30 cellular contexts compared by ENCODE assay signal in the genomic region with DNA sequence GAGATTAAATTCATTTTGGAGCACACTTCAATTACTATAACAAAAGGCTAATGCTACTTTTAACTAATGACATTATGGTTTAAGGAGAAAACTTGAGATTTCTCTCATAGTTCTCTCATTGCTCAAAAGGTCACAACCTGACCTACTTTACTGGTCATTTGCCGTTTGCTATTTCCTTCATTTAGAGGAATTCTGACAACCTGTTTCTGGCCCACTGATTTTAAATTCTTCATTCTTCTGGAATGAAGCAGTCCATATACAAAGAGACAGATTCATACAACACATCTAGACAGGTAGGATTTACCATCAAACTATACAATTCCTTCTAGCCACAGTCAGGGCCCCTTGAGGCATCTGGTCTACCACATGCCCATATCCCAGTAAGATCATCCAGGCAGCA. TPM values are rescaled to one million over a fixed set of nuclear protein-coding genes. Genes with fewer than 3 reads are reported as not detected.
"Had no signal": no experiment of that assay in that cellular context is flagged by ENCODE, and none has a peak within 500 bp of the region (broad histone marks: within the 10 kb centered on the region; RNA-seq: fewer than 3 reads in every experiment).

No MANE protein-coding gene starts in this region.

- H3K4me1 Mint-ChIP-seq: naive thymus-derived CD4-positive, alpha-beta T cell; natural killer cell; neural progenitor cell; stimulated activated effector memory CD8-positive, alpha-beta T cell treated with anti-CD3 and anti-CD28 coated beads, Interleukin-12 subunit alpha, Interleukin-12 subunit beta, amount 100 ng/mL, for 72 hours; stimulated activated naive B cell treated with anti-CD40 and anti-IgM and Interleukin-4, amounts not matched to agents 10 μg/mL and 1 μg/mL and 100 μg/mL, for 72 hours had no signal

- H3K79me2 ChIP-seq: parathyroid adenoma had no signal

- H3K27me3 ChIP-seq: neural progenitor cell, ovary, right lobe of liver, sigmoid colon, stomach, suprapubic skin, testis, tibial artery, transverse colon, upper lobe of left lung, uterus had no signal

- H3K9me3 ChIP-seq: ovary, psoas muscle, right lobe of liver, sigmoid colon, stomach, suprapubic skin, testis, tibial artery, transverse colon, upper lobe of left lung, uterus had no signal

- H3K27ac ChIP-seq: neural progenitor cell, ovary, parathyroid adenoma, psoas muscle, right lobe of liver, sigmoid colon, stomach, suprapubic skin, testis, tibial artery, transverse colon, upper lobe of left lung, uterus had no signal

- H3K27ac Mint-ChIP-seq: naive thymus-derived CD4-positive, alpha-beta T cell; natural killer cell; nephron; neural progenitor cell; progenitor cell of endocrine pancreas; stimulated activated effector memory CD8-positive, alpha-beta T cell treated with anti-CD3 and anti-CD28 coated beads, Interleukin-12 subunit alpha, Interleukin-12 subunit beta, amount 100 ng/mL, for 72 hours; stimulated activated naive B cell treated with anti-CD40 and anti-IgM and Interleukin-4, amounts not matched to agents 10 μg/mL and 1 μg/mL and 100 μg/mL, for 72 hours; stimulated activated naive CD8-positive, alpha-beta T cell treated with anti-CD3 and anti-CD28 coated beads, Interleukin-15, Interleukin-2, amounts not matched to agents 100 ng/mL and 50 ng/mL, for 24 hours had no signal

- H3K4me3 Mint-ChIP-seq: naive thymus-derived CD4-positive, alpha-beta T cell; natural killer cell; nephron; neural progenitor cell; stimulated activated effector memory CD8-positive, alpha-beta T cell treated with anti-CD3 and anti-CD28 coated beads, Interleukin-12 subunit alpha, Interleukin-12 subunit beta, amount 100 ng/mL, for 72 hours; stimulated activated naive B cell treated with anti-CD40 and anti-IgM and Interleukin-4, amounts not matched to agents 10 μg/mL and 1 μg/mL and 100 μg/mL, for 72 hours; stimulated activated naive CD8-positive, alpha-beta T cell treated with anti-CD3 and anti-CD28 coated beads, Interleukin-15, Interleukin-2, amounts not matched to agents 100 ng/mL and 50 ng/mL, for 24 hours had no signal

- H3K9ac ChIP-seq: neural progenitor cell, parathyroid adenoma had no signal

- H3K36me3 Mint-ChIP-seq: stimulated activated effector memory CD8-positive, alpha-beta T cell treated with anti-CD3 and anti-CD28 coated beads, Interleukin-12 subunit alpha, Interleukin-12 subunit beta, amount 100 ng/mL, for 72 hours; stimulated activated naive B cell treated with anti-CD40 and anti-IgM and Interleukin-4, amounts not matched to agents 10 μg/mL and 1 μg/mL and 100 μg/mL, for 72 hours had no signal

- FAIRE-seq: small intestine had no signal

- DNase-seq: naive thymus-derived CD4-positive, alpha-beta T cell; natural killer cell; occipital lobe; ovary; posterior cingulate gyrus; psoas muscle; right cardiac atrium; right lobe of liver; sigmoid colon; small intestine; stimulated activated CD4-positive, alpha-beta T cell treated with anti-CD3 and anti-CD28 coated beads, Interleukin-15, amount 100 ng/mL, for 24 hours; stimulated activated CD4-positive, alpha-beta T cell treated with anti-CD3 and anti-CD28 coated beads, Interleukin-2, amount 100 ng/mL, for 24 hours; stimulated activated CD4-positive, alpha-beta T cell treated with anti-CD3 and anti-CD28 coated beads, Interleukin-2, amount 100 ng/mL, for 48 hours; stimulated activated CD4-positive, alpha-beta T cell treated with anti-CD3 and anti-CD28 coated beads, Interleukin-4, amount 100 ng/mL, for 24 hours; stimulated activated naive B cell treated with anti-CD40 and anti-IgM and Interleukin-4, amounts not matched to agents 10 μg/mL and 1 μg/mL and 100 μg/mL, for 72 hours; stimulated activated naive CD4-positive, alpha-beta T cell treated with Interleukin-2 at 50 U/mL for 16 hours; stomach; substantia nigra; testis; tibial artery; transverse colon; upper lobe of left lung; uterus had no signal

- H3K4me3 ChIP-seq: neural progenitor cell, ovary, psoas muscle, right lobe of liver, sigmoid colon, stomach, suprapubic skin, testis, tibial artery, transverse colon, upper lobe of left lung, uterus had no signal

- H3K36me3 ChIP-seq: neural progenitor cell, ovary, right lobe of liver, stomach, suprapubic skin, tibial artery, transverse colon, upper lobe of left lung, uterus had no signal

- H2AFZ ChIP-seq: neural progenitor cell, parathyroid adenoma had no signal

- H3K4me1 ChIP-seq: neural progenitor cell, parathyroid adenoma, psoas muscle, right lobe of liver, suprapubic skin, testis, transverse colon, upper lobe of left lung, uterus had no signal

- H3K27me3 Mint-ChIP-seq: progenitor cell of endocrine pancreas had no signal

- H3K9me3 Mint-ChIP-seq: natural killer cell had no signal

- ATAC-seq: naive thymus-derived CD4-positive, alpha-beta T cell; natural killer cell; psoas muscle; right cardiac atrium; right lobe of liver; stimulated activated effector memory CD8-positive, alpha-beta T cell treated with anti-CD3 and anti-CD28 coated beads, Interleukin-12 subunit alpha, Interleukin-12 subunit beta, amount 100 ng/mL, for 72 hours; stimulated activated naive B cell treated with anti-CD40 and anti-IgM and Interleukin-4, amounts not matched to agents 10 μg/mL and 1 μg/mL and 100 μg/mL, for 72 hours had no signal

- H3K4me2 ChIP-seq: neural progenitor cell had no signal

RNA-seq across cellular contexts. Expression of a gene that starts 14.2 kb away (rescaled TPM):
- polyA plus RNA-seq: naive thymus-derived CD4-positive, alpha-beta T cell had no signal
